Comparison of ENCODE assay signal across 1 cellular context in the genomic region with DNA sequence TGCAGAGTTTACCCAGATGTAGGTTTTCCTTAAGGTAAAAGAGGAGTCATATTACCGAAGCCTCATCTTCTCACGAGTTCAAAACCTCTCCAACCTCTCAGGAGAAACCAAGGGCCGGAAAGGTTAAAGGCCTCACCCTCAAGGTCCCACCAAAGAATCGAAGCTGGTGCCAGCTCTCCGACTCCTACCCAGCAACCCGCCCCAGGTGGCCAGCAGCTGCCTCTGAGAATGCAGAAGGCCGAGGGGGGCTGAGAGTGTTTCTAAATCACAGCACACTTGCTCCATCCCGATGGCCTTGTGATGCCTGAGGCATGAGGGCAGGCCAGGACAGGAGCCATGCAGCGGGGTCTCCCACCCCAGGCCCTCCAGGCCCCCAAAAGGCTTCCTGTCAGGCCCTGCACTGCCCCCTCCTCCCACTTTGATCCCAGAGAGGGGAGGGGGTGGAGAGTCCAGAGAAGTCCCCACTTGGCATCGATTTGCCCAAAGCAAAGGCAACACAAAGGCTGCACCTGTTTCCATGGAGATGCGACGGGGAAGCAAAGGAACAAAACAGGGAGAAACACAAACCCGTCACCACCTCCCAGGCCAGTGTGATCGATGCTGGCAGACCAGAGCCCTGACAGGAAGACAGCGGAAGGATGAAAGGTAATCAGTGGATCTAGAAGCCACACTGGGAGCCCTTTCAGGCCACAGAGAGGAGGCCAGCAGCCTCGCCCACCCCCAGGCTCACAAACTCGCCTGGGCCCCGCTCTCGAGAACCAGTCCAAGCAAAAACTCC.
TF ChIP-seq lines count a peak whose summit lies in the region.

No MANE protein-coding gene starts in this region.

TF ChIP-seq in neural cell, 6 proteins besides CTCF, POLR2A, EP300 and RAD21 (continued from another document):
- TF ChIP-seq, protein P1, sequence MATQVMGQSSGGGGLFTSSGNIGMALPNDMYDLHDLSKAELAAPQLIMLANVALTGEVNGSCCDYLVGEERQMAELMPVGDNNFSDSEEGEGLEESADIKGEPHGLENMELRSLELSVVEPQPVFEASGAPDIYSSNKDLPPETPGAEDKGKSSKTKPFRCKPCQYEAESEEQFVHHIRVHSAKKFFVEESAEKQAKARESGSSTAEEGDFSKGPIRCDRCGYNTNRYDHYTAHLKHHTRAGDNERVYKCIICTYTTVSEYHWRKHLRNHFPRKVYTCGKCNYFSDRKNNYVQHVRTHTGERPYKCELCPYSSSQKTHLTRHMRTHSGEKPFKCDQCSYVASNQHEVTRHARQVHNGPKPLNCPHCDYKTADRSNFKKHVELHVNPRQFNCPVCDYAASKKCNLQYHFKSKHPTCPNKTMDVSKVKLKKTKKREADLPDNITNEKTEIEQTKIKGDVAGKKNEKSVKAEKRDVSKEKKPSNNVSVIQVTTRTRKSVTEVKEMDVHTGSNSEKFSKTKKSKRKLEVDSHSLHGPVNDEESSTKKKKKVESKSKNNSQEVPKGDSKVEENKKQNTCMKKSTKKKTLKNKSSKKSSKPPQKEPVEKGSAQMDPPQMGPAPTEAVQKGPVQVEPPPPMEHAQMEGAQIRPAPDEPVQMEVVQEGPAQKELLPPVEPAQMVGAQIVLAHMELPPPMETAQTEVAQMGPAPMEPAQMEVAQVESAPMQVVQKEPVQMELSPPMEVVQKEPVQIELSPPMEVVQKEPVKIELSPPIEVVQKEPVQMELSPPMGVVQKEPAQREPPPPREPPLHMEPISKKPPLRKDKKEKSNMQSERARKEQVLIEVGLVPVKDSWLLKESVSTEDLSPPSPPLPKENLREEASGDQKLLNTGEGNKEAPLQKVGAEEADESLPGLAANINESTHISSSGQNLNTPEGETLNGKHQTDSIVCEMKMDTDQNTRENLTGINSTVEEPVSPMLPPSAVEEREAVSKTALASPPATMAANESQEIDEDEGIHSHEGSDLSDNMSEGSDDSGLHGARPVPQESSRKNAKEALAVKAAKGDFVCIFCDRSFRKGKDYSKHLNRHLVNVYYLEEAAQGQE (IDR thresholded peaks at IDR 0.05; ENCODE audit: borderline replicate concordance): no peak
- TF ChIP-seq POLR2AphosphoS5 (IDR thresholded peaks at IDR 0.05) (peak; percentile 53), SMC3 (conservative IDR thresholded peaks at IDR 0.05; ENCODE audit: poor library complexity) (no peak)
